19 cellular contexts compared by ENCODE assay signal in the genomic region with DNA sequence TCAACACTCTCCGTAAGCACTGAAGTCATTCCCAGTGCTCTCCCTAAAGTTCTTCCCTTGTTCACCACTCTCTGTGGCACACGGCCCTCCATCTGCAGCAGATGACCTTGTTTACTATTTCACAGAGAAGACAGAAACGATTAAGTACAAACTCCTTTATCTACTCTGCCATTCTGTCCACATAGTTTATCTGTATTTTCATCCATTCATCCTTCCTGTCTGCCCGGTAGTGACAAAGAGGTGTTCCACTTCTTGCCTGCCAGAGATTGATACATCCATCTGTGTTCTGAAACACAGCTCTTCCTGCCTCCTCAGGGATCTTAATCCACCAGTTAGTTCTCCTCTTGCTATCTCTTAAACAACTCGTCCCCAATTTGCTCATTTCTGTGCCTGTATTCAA.
DNase-seq lines count a peak whose midpoint lies in the region; ATAC-seq, FAIRE-seq and TF ChIP-seq lines count a peak whose summit lies in the region.
"Had no signal": no experiment of that assay in that cellular context is flagged by ENCODE, and none has a peak within 500 bp of the region (broad histone marks: within the 10 kb centered on the region; RNA-seq: fewer than 3 reads in every experiment).

No MANE protein-coding gene starts in this region.

- in situ Hi-C loops in mammary epithelial cell (cut with MboI; ENCODE audit: low sequenced_read_pairs in 2 of 2) (no loop called here), K562 (cut with MboI) (no loop called here)

- H3K27ac Mint-ChIP-seq in MCF 10A (ENCODE audit: low read depth, unreplicated experiment), result peak overlapping the region; percentile 21

- no peaks in the 10 kb centered on the region for H3K4me1 Mint-ChIP-seq in MCF 10A (ENCODE audit: insufficient read depth, unreplicated experiment)

- WGBS in mammary epithelial cell (ENCODE audit: low coverage, missing lambda C conversion rate), result 96% methylated on average over 5 of the region's 5 CpGs
- 2% methylated on average over 5 of the region's 5 CpGs for WGBS in K562 (ENCODE audit: insufficient coverage, low coverage, missing lambda C conversion rate)

- peak; percentile 97 for TF ChIP-seq EP300 in K562 (IDR thresholded peaks at IDR 0.05; ENCODE audit: low read length)

- H3K27me3 ChIP-seq in mammary epithelial cell (ENCODE audit: insufficient read depth, low read length) (no peaks in the 10 kb centered on the region), K562 (ENCODE audit: control insufficient read depth in 2 of 2, insufficient read depth in 2 of 2, low read length in 2 of 2) (no peaks in the 10 kb centered on the region)
- H3K27me3 ChIP-seq: BLaER1 had no signal

- H3K36me3 ChIP-seq in mammary epithelial cell (ENCODE audit: insufficient read depth, low read length) (peaks cover 55% of the 10 kb centered on the region), K562 (ENCODE audit: control insufficient read depth, insufficient read depth, low read length) (peaks cover 14% of the 10 kb centered on the region; the same call in 2 of the 3 replicates)

- no peak for TF ChIP-seq RAD21 in K562 (CRISPR knock-in tag; conservative IDR thresholded peaks at IDR 0.05 in 1 of 2, IDR thresholded peaks at IDR 0.05 in 1 of 2)

- ATAC-seq in K562 (peak; percentile 89), left cardiac atrium (no peak), GM18520 (IDR thresholded peaks at IDR 0.05; ENCODE audit: unreplicated experiment) (no peak)

- no peak overlapping the region for H3K4me3 Mint-ChIP-seq in MCF 10A (ENCODE audit: unreplicated experiment)
- H3K4me3 Mint-ChIP-seq: CD8-positive, alpha-beta memory T cell had no signal

- H3K27ac ChIP-seq in mammary epithelial cell (ENCODE audit: insufficient read depth, low read depth, low read length), result no peak overlapping the region
- peak overlapping the region; percentile 60; the same call in 2 of the 3 replicates for H3K27ac ChIP-seq in K562 (ENCODE audit: extremely low read depth, low read depth, low read length)
- H3K27ac ChIP-seq: BLaER1 had no signal

- no peak overlapping the region for H3K4me2 ChIP-seq in mammary epithelial cell (ENCODE audit: insufficient read depth, low read depth, low read length)
- H3K4me2 ChIP-seq in K562 (ENCODE audit: insufficient read depth, low read length), result peak overlapping the region; percentile 61
- H3K4me2 ChIP-seq: BLaER1 had no signal

- TF ChIP-seq CTCF in MCF 10A (IDR thresholded peaks at IDR 0.05; ENCODE audit: unreplicated experiment), result no peak
- TF ChIP-seq CTCF in mammary epithelial cell (conservative IDR thresholded peaks at IDR 0.05 in 1 of 2, IDR thresholded peaks at IDR 0.05 in 1 of 2; ENCODE audit: extremely low read depth in 1 of 2, insufficient read depth in 1 of 2, low read depth in 1 of 2, low read length in 2 of 2), result no peak
- no peak for TF ChIP-seq CTCF in K562 (IDR thresholded peaks at IDR 0.05 in 2 of 3, conservative IDR thresholded peaks at IDR 0.05 in 1 of 3; ENCODE audit: insufficient read depth in 2 of 3, low read depth in 1 of 3, low read length in 3 of 3)

- dilution Hi-C loops in mammary epithelial cell (cut with HindIII; ENCODE audit: low sequenced_read_pairs), result no loop called here

- no peaks in the 10 kb centered on the region for H3K9me1 ChIP-seq in K562 (ENCODE audit: control insufficient read depth, insufficient read depth, low read length)

- peaks cover 61% of the 10 kb centered on the region for H3K36me3 Mint-ChIP-seq in MCF 10A (ENCODE audit: insufficient read depth, unreplicated experiment)

- TF ChIP-seq POLR2A in K562 (conservative IDR thresholded peaks at IDR 0.05), result no peak

- CTCF ChIA-PET in MCF 10A (lab: Yijun Ruan, JAX), result interaction anchor here (1.2 kb wide), 1 partner anchor 1310 kb away, joined by 6 read pairs; no protein-coding TSS in a partner anchor
- CTCF ChIA-PET in mammary epithelial cell (lab: Charles Lee; ENCODE audit: low non-redundant PET), result no interaction called here
- CTCF ChIA-PET in K562 (lab: Yijun Ruan, JAX; ENCODE audit: low intra/inter-chr PET ratio), result no interaction called here

- FAIRE-seq in K562 (lab: Jason Lieb, UNC), result peak; percentile 95
- FAIRE-seq: GM12878, GM19239, H1, HTR-8/SVneo had no signal

- DNase-seq in MCF 10A (ENCODE audit: unreplicated experiment) (no peak), mammary epithelial cell (no peak), OCI-M2 (lab: John Stamatoyannopoulos, UW; ENCODE audit: unreplicated experiment) (peak; percentile 54), K562 (ENCODE audit: extremely low read depth in 1 of 4, low spot score in 3 of 4) (peak; percentile 45 to 82 (median 58)), lung microvascular endothelial cell (ENCODE audit: low read depth in 2 of 2) (peak; percentile 9 to 46), left cardiac atrium (no peak), RPMI8226 (no peak)
- DNase-seq: 8988T; AML-193; CD8-positive, alpha-beta memory T cell; DMS 273 treated with DMSO at 0.1 percent for 48 hours; DMS79 had no signal

- H2AFZ ChIP-seq in mammary epithelial cell (ENCODE audit: low read depth, low read length) (no peak overlapping the region), K562 (ENCODE audit: low read depth, low read length) (no peak overlapping the region)

- POLR2A ChIA-PET in MCF 10A (lab: Yijun Ruan, JAX), result interaction anchor here (0.6 kb wide), 1 partner anchor 58 kb away, joined by 3 read pairs; no protein-coding TSS in a partner anchor
- POLR2A ChIA-PET in K562 (lab: Yijun Ruan, JAX), result interaction anchor here (0.6 to 1.1 kb wide), 3 partner anchors 10 to 34 kb away, joined by 3 to 5 read pairs (median 4); no protein-coding TSS in a partner anchor

- H3K27me3 Mint-ChIP-seq in MCF 10A (ENCODE audit: insufficient read depth, unreplicated experiment), result no peaks in the 10 kb centered on the region
- H3K27me3 Mint-ChIP-seq: CD8-positive, alpha-beta memory T cell had no signal

- intact Hi-C loops in MCF 10A (cut with micrococcal nuclease), result no loop called here
- intact Hi-C loops in mammary epithelial cell (cut with micrococcal nuclease), result no loop called here
- intact Hi-C loops in K562 (cut with micrococcal nuclease), result loop anchor here (5.0 kb wide), 1 partner anchor 63 kb away; no protein-coding TSS in a partner anchor
- intact Hi-C loops in left cardiac atrium (cut with DNase I), result no loop called here

- H3K9me3 ChIP-seq in mammary epithelial cell (replicated peaks; ENCODE audit: insufficient read depth, low read length) (no peaks in the 10 kb centered on the region), K562 (replicated peaks; ENCODE audit: control insufficient read depth, insufficient read depth, low read depth, low read length) (no peaks in the 10 kb centered on the region; the same call in 1 of the 2 replicates)
- H3K9me3 ChIP-seq: BLaER1, HAP-1 had no signal

- H3K9ac ChIP-seq in mammary epithelial cell (ENCODE audit: insufficient read depth, low read length) (no peak overlapping the region), K562 (ENCODE audit: insufficient read depth in 1 of 2, low read depth in 2 of 2, low read length in 2 of 2) (0 out of 4 replicates have a peak overlapping the region, but pooled peaks of 1 of the 2 experiments have one; percentile 16)
- H3K9ac ChIP-seq: BLaER1 had no signal

- H3K4me1 ChIP-seq in mammary epithelial cell (ENCODE audit: insufficient read depth, low read length), result no peaks in the 10 kb centered on the region
- peaks cover 0 to 37% of the 10 kb centered on the region in 2 experiments; a peak in 3 of 5 replicates for H3K4me1 ChIP-seq in K562 (replicated peaks in 1 of 2; ENCODE audit: control insufficient read depth in 2 of 2, insufficient read depth in 2 of 2, low read length in 2 of 2)
- H3K4me1 ChIP-seq: HAP-1 had no signal

- H3K4me3 ChIP-seq in mammary epithelial cell (replicated peaks in 1 of 3; ENCODE audit: insufficient read depth in 1 of 3, low read depth in 2 of 3, low read length in 3 of 3), result no peak overlapping the region
- H3K4me3 ChIP-seq in K562, result no peak overlapping the region
- H3K4me3 ChIP-seq: BLaER1, GM12878, HAP-1 had no signal

- H4K20me1 ChIP-seq in mammary epithelial cell (ENCODE audit: insufficient read depth, low read length) (no peaks in the 10 kb centered on the region), K562 (replicated peaks; ENCODE audit: control insufficient read depth, insufficient read depth, low read length) (no peaks in the 10 kb centered on the region)
- H4K20me1 ChIP-seq: BLaER1 had no signal

- H3K9me3 Mint-ChIP-seq in MCF 10A (ENCODE audit: unreplicated experiment), result no peaks in the 10 kb centered on the region
- H3K9me3 Mint-ChIP-seq: CD8-positive, alpha-beta memory T cell had no signal

- H3K79me2 ChIP-seq in mammary epithelial cell (ENCODE audit: insufficient read depth, low read length), result peaks cover 44% of the 10 kb centered on the region
- no peaks in the 10 kb centered on the region for H3K79me2 ChIP-seq in K562 (ENCODE audit: control insufficient read depth, insufficient read depth, low read length)

- BruUV-seq in MCF 10A (replicated peaks; lab: Mats Ljungman, UMichigan), result no TSS peak
- BruUV-seq in mammary epithelial cell (replicated peaks; lab: Mats Ljungman, UMichigan), result no TSS peak
- no TSS peak for BruUV-seq in K562 (replicated peaks; lab: Mats Ljungman, UMichigan)

TF ChIP-seq in K562, 482 proteins besides CTCF, POLR2A, EP300 and RAD21 (continues in another document):
- TF ChIP-seq SMARCA4 (IDR thresholded peaks at IDR 0.05), result peak; percentile 96
- peak; percentile 86 for TF ChIP-seq CTBP1 (IDR thresholded peaks at IDR 0.05; ENCODE audit: borderline replicate concordance)
- TF ChIP-seq SPI1 (IDR thresholded peaks at IDR 0.05; ENCODE audit: borderline replicate concordance, low read depth, low read length), result 0 out of 2 replicates have a peak, but pooled peaks have one; percentile 6
- TF ChIP-seq PHB2 (IDR thresholded peaks at IDR 0.05; ENCODE audit: low read depth), result peak; percentile 97
- TF ChIP-seq HNRNPH1 (optimal IDR thresholded peaks at IDR 0.05; ENCODE audit: low read depth, low read length), result no peak
- TF ChIP-seq KDM5B (IDR thresholded peaks at IDR 0.05; ENCODE audit: insufficient replicate concordance, low read depth, low read length), result no peak
- peak; percentile 51 for TF ChIP-seq SMAD1 (IDR thresholded peaks at IDR 0.05; ENCODE audit: low read depth, low read length, partially characterized antibody)
- peak; percentile 71 to 91; a peak in 3 of 4 replicates for TF ChIP-seq TBL1XR1 (IDR thresholded peaks at IDR 0.05; ENCODE audit: low read length in 2 of 2)
- TF ChIP-seq CC2D1A (IDR thresholded peaks at IDR 0.05), result peak; percentile 98; the same call in 1 of the 2 replicates
- peak; percentile 98 for TF ChIP-seq TCF3 (CRISPR knock-in tag; IDR thresholded peaks at IDR 0.05)
- TF ChIP-seq TEAD1 (CRISPR knock-in tag; IDR thresholded peaks at IDR 0.05), result 0 out of 4 replicates have a peak, but pooled peaks of 1 of the 2 experiments have one; percentile 36

Comparison
In these comparisons a context has a peak if more than half of its experiments do, and no peak if none do; other contexts are left out.
1. DNase-seq: peak in OCI-M2 (single experiment), K562 (4 of 4) and lung microvascular endothelial cell (2 of 2); none in MCF 10A (single experiment), mammary epithelial cell (single experiment), left cardiac atrium (single experiment) and RPMI8226 (single experiment).